Comparison of ENCODE assay signal across 8 cellular contexts in the genomic region with DNA sequence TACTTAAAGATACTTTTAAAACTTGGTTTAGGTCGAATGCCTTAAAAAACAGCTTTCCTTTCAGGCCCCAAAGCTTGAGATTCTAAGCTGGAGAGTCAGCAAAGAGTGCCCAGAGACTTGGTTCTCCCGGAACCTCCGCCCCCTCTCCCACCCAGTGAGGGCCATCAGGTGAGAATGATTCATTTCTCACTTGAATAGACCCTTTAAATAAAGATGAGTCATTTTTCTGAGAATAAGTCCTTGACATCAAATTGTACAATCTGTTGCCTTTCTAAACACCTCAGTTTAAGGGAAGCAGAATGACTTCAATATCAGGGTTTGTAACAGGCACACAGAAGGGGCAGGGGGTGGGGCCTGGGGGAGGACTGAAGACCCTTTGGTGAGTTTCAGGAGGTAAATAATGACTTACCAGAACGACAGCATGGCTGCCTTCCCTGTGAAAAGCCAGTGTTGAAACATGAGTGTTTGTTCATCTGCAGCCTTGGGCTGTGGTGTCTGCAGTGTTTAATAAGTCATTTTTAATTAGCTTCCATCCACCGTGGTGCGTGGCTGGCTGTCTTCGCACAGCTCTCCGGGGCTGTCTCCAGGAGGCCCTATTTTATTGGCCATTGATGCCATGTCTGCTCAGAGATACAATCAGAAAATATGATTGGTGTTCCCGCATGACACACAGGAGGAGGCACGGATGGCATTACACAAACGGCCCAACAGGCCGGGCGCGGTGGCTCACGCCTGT.
DNase-seq lines count a peak whose midpoint lies in the region; ATAC-seq and TF ChIP-seq lines count a peak whose summit lies in the region.

No MANE protein-coding gene starts in this region.

- no peaks in the 10 kb centered on the region for H3K36me3 Mint-ChIP-seq in activated T-cell treated with anti-CD3 and anti-CD28 coated beads, Interleukin-2, amount 50 U/mL, for 72 hours (ENCODE audit: insufficient read depth in 2 of 2)
- H3K36me3 Mint-ChIP-seq in natural killer cell (no peaks in the 10 kb centered on the region), HFFc6 (ENCODE audit: low read depth) (no peaks in the 10 kb centered on the region)
- no peaks in the 10 kb centered on the region for H3K36me3 Mint-ChIP-seq in CD4-positive, alpha-beta T cell (ENCODE audit: low read depth)

- intact Hi-C loops in natural killer cell (cut with micrococcal nuclease), result no loop called here
- intact Hi-C loops in CD4-positive, alpha-beta T cell (cut with DNase I, micrococcal nuclease), result loop anchor here (2.0 kb wide), 1 partner anchor 289 kb away; no protein-coding TSS in a partner anchor

- no peaks in the 10 kb centered on the region for H3K9me3 Mint-ChIP-seq in activated T-cell treated with anti-CD3 and anti-CD28 coated beads, Interleukin-2, amount 50 U/mL, for 72 hours
- no peaks in the 10 kb centered on the region for H3K9me3 Mint-ChIP-seq in natural killer cell
- no peaks in the 10 kb centered on the region for H3K9me3 Mint-ChIP-seq in CD4-positive, alpha-beta T cell
- no peaks in the 10 kb centered on the region for H3K9me3 Mint-ChIP-seq in HFFc6

- H3K27me3 ChIP-seq in CD4-positive, alpha-beta T cell (ENCODE audit: control insufficient read depth, insufficient read depth, low read length), result no peaks in the 10 kb centered on the region

- no peak overlapping the region for H3K27ac ChIP-seq in CD4-positive, alpha-beta T cell (ENCODE audit: low read depth, low read length)

- no peak overlapping the region for H3K27ac Mint-ChIP-seq in activated T-cell treated with anti-CD3 and anti-CD28 coated beads, Interleukin-2, amount 50 U/mL, for 72 hours
- H3K27ac Mint-ChIP-seq in natural killer cell (peak overlapping the region; percentile 43 to 87), HFFc6 (no peak overlapping the region; the same call in 1 of the 2 replicates)
- H3K27ac Mint-ChIP-seq in CD4-positive, alpha-beta T cell, result no peak overlapping the region

- H3K27me3 Mint-ChIP-seq in activated T-cell treated with anti-CD3 and anti-CD28 coated beads, Interleukin-2, amount 50 U/mL, for 72 hours (ENCODE audit: low read depth), result peaks cover 43% of the 10 kb centered on the region
- peaks cover 26 to 47% of the 10 kb centered on the region in 2 donors for H3K27me3 Mint-ChIP-seq in natural killer cell (ENCODE audit: low read depth in 2 of 2)
- peaks cover 49% of the 10 kb centered on the region for H3K27me3 Mint-ChIP-seq in CD4-positive, alpha-beta T cell
- H3K27me3 Mint-ChIP-seq in HFFc6 (ENCODE audit: insufficient read depth), result peaks cover 34% of the 10 kb centered on the region

- CTCF ChIA-PET in CD4-positive, alpha-beta T cell (lab: Charles Lee), result interaction anchor here (0.7 kb wide), 1 partner anchor 225 kb away, joined by 3 read pairs; no protein-coding TSS in a partner anchor

- POLR2A ChIA-PET in CD4-positive, alpha-beta T cell (lab: Charles Lee), result no interaction called here

- DNase-seq in NK-92 treated with Interleukin-12 subunit alpha and Interleukin-12 subunit beta, amount 100 ng/mL, for 24 hours (lab: John Stamatoyannopoulos, UW), result peak; percentile 63
- DNase-seq in NK-92 (lab: John Stamatoyannopoulos, UW; ENCODE audit: unreplicated experiment) (no peak), natural killer cell (no peak), SIG-M5 treated with dmso at 0.1 percent for 504 hours (lab: John Stamatoyannopoulos, UW; ENCODE audit: unreplicated experiment) (no peak), HFFc6 (no peak)
- peak; percentile 18 to 34 for DNase-seq in activated T-cell treated with anti-CD3 and anti-CD28 coated beads, Interleukin-2, amount 50 U/mL, for 72 hours
- DNase-seq in CD4-positive, alpha-beta T cell, result no peak

- H3K4me3 Mint-ChIP-seq in activated T-cell treated with anti-CD3 and anti-CD28 coated beads, Interleukin-2, amount 50 U/mL, for 72 hours, result no peak overlapping the region
- H3K4me3 Mint-ChIP-seq in natural killer cell (no peak overlapping the region), HFFc6 (no peak overlapping the region)
- no peak overlapping the region for H3K4me3 Mint-ChIP-seq in CD4-positive, alpha-beta T cell

- TF ChIP-seq CTCF in natural killer cell (IDR thresholded peaks at IDR 0.05) (no peak), HFFc6 (IDR thresholded peaks at IDR 0.05) (no peak)
- no peak for TF ChIP-seq CTCF in CD4-positive, alpha-beta T cell (IDR thresholded peaks at IDR 0.05)

- peaks cover 26% of the 10 kb centered on the region for H3K4me1 Mint-ChIP-seq in activated T-cell treated with anti-CD3 and anti-CD28 coated beads, Interleukin-2, amount 50 U/mL, for 72 hours (ENCODE audit: low read depth)
- peaks cover 6 to 9% of the 10 kb centered on the region in 2 donors for H3K4me1 Mint-ChIP-seq in natural killer cell
- peaks cover 4% of the 10 kb centered on the region for H3K4me1 Mint-ChIP-seq in CD4-positive, alpha-beta T cell (ENCODE audit: low read depth)
- peaks cover 12% of the 10 kb centered on the region for H3K4me1 Mint-ChIP-seq in HFFc6 (ENCODE audit: low read depth)

- no peaks in the 10 kb centered on the region for H3K9me3 ChIP-seq in CD4-positive, alpha-beta T cell (ENCODE audit: control insufficient read depth, low read length)

- ATAC-seq in HG03354 (IDR thresholded peaks at IDR 0.05; ENCODE audit: poor library complexity, severe bottlenecking, unreplicated experiment) (peak; percentile 63), natural killer cell (peak in 2 of 3 donors; percentile 65 to 71)
- peak; percentile 75 to 80 for ATAC-seq in activated T-cell treated with anti-CD3 and anti-CD28 coated beads, Interleukin-2, amount 50 U/mL, for 72 hours (replicated peaks in 1 of 2)
- no peak for ATAC-seq in CD4-positive, alpha-beta T cell (ENCODE audit: poor library complexity)

Comparison
In these comparisons a context has a peak if more than half of its experiments do, and no peak if none do; other contexts are left out.
1. DNase-seq: peak in NK-92 treated with Interleukin-12 subunit alpha and Interleukin-12 subunit beta, amount 100 ng/mL, for 24 hours (single experiment) and activated T-cell treated with anti-CD3 and anti-CD28 coated beads, Interleukin-2, amount 50 U/mL, for 72 hours (2 of 2); none in NK-92 (single experiment), natural killer cell (single experiment), CD4-positive, alpha-beta T cell (0 of 10), SIG-M5 treated with dmso at 0.1 percent for 504 hours (single experiment) and HFFc6 (single experiment).
2. H3K27ac Mint-ChIP-seq: peak in natural killer cell (2 of 2); none in activated T-cell treated with anti-CD3 and anti-CD28 coated beads, Interleukin-2, amount 50 U/mL, for 72 hours (single experiment), CD4-positive, alpha-beta T cell (single experiment) and HFFc6 (single experiment).